Comparison of ENCODE assay signal across 8 cellular contexts in the genomic region with DNA sequence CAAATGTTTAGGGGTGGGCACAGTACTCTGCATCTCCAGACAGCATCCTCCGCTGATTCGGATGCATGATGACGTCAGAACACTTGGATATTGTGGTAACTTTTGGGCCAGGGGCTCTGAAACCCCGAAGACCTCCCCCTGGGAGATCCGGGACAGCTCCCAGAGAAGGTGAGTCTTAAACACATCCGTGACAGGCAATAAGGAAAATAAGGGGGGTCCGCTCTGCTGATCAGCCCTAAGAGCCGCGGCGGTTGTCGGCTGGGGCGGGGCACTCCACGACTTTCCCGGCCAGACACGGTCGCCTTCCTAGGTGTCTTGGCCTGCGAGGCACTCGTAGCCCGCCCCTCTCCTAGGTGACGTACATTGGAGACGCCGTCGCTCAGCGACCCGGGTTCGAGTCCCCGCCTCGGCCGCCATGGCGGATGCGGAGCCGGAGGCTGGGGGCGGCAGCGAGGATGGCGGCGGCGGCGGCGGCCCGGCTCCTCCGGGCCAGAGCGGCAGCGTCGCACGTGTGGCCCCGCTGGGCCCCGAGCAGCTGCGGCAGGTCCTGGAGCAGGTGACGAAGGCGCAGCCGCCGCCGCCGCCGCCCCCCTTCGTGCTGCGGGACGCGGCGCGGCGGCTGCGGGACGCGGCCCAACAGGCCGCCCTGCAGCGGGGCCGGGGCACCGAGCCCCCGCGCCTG. TPM values are rescaled to one million over a fixed set of nuclear protein-coding genes. Genes with fewer than 3 reads are reported as not detected.
A peak's percentile ranks its signal among the peaks of the same experiment; 100 is the strongest.
DNase-seq lines count a peak whose midpoint lies in the region; ATAC-seq, FAIRE-seq and TF ChIP-seq lines count a peak whose summit lies in the region.

A gene (plus strand): TSS at position 396 of the 682 bp plus-strand sequence. CDS start 20 bp downstream, at position 416.

- TF ChIP-seq POLR2A in GM19193 (IDR thresholded peaks at IDR 0.05; ENCODE audit: extremely low read depth, insufficient read depth, insufficient read length) = peak; percentile 66

- intact Hi-C loops in kidney (cut with DNase I) = no loop called here

- no peak for FAIRE-seq in kidney (lab: Jason Lieb, UNC)

- no peaks in the 10 kb centered on the region for H3K9me3 ChIP-seq in kidney (ENCODE audit: control insufficient read depth in 1 of 2, low read length in 2 of 2)

- H3K9me3 Mint-ChIP-seq in central memory CD8-positive, alpha-beta T cell = no peaks in the 10 kb centered on the region

- peaks cover 35% of the 10 kb centered on the region for H3K36me3 Mint-ChIP-seq in central memory CD8-positive, alpha-beta T cell (ENCODE audit: insufficient read depth)

- H3K4me1 ChIP-seq in kidney (ENCODE audit: control insufficient read depth in 1 of 2, insufficient read depth in 1 of 2, low read depth in 1 of 2, low read length in 2 of 2) = peaks cover 18 to 19% of the 10 kb centered on the region in 2 donors

- peak; percentile 53 for ATAC-seq in HG03439 (IDR thresholded peaks at IDR 0.05; ENCODE audit: unreplicated experiment)
- ATAC-seq in central memory CD8-positive, alpha-beta T cell (replicated peaks; ENCODE audit: extremely low read depth, poor library complexity, severe bottlenecking) = peak; percentile 72

- DNase-seq in AG10803 (ENCODE audit: low read depth) (peak; percentile 90), NCI-H524 (lab: John Stamatoyannopoulos, UW) (peak; percentile 91 to 95), kidney (peak; percentile 97)
- DNase-seq in activated CD4-positive, alpha-beta T cell treated with anti-CD3 and anti-CD28 coated beads for 1 hour = peak; percentile 91
- DNase-seq in central memory CD8-positive, alpha-beta T cell (ENCODE audit: low spot score in 2 of 2) = peak; percentile 92 to 94
- peak; percentile 88 to 96 for DNase-seq in stimulated activated CD4-positive, alpha-beta T cell treated with anti-CD3 and anti-CD28 coated beads, Interleukin-15, amount 100 ng/mL, for 1 hour (ENCODE audit: low read depth in 1 of 2, low spot score in 1 of 2)

- H3K4me1 Mint-ChIP-seq in central memory CD8-positive, alpha-beta T cell = peaks cover 35% of the 10 kb centered on the region

- H3K27me3 Mint-ChIP-seq in central memory CD8-positive, alpha-beta T cell = no peaks in the 10 kb centered on the region

- peak within 1 kb of the TSS; percentile 100 for H3K27ac Mint-ChIP-seq in central memory CD8-positive, alpha-beta T cell (ENCODE audit: low read depth)

- TF ChIP-seq CTCF in AG10803 (conservative IDR thresholded peaks at IDR 0.05; ENCODE audit: low read length) = no peak
- TF ChIP-seq CTCF in kidney (IDR thresholded peaks at IDR 0.05; ENCODE audit: borderline replicate concordance, extremely low read depth, insufficient read depth) = no peak

- H3K27ac ChIP-seq in kidney (ENCODE audit: low read depth in 2 of 2, low read length in 2 of 2) = peak within 1 kb of the TSS; percentile 89 to 96

- no peaks in the 10 kb centered on the region for H3K36me3 ChIP-seq in kidney (ENCODE audit: control insufficient read depth in 1 of 2, insufficient read depth in 2 of 2, low read length in 2 of 2)

- H3K4me3 ChIP-seq in AG10803 (ENCODE audit: low read length) (peak within 1 kb of the TSS; percentile 70), kidney (ENCODE audit: low read length in 2 of 2) (peak within 1 kb of the TSS; percentile 77 to 87)

- peak within 1 kb of the TSS; percentile 85 to 98 for H3K9ac ChIP-seq in kidney (ENCODE audit: low read length in 2 of 2)

- H3K4me3 Mint-ChIP-seq in central memory CD8-positive, alpha-beta T cell = peak within 1 kb of the TSS; percentile 92

RNA-seq across cellular contexts. Expression of the gene that starts here (rescaled TPM):
- total RNA-seq in kidney = 15.8 TPM
- polyA plus RNA-seq in kidney (ENCODE audit: insufficient read depth, low read depth, low replicate concordance) = 7.8 TPM

Comparison
In these comparisons a context has a peak if more than half of its experiments do, and no peak if none do; other contexts are left out.
1. Peak in every context shown above with its lines: DNase-seq, ATAC-seq, H3K4me3 ChIP-seq and H3K27ac ChIP-seq.